1 cellular context compared by ENCODE assay signal in genomic region chr11:64165842-64166635, GRCh38.
TF ChIP-seq lines count a peak whose summit lies in the region.

Gene MACROD1 (minus strand): TSS chr11:64166113. CDS start chr11:64165994, 119 bp downstream.

TF ChIP-seq in HepG2, 621 proteins besides CTCF, POLR2A, EP300 and RAD21 (continued from another document and continues in another):
- TF ChIP-seq REST (IDR thresholded peaks at IDR 0.05; ENCODE audit: borderline replicate concordance in 1 of 2, low read depth in 1 of 2, low read length in 2 of 2) (no peak), U2AF1 (optimal IDR thresholded peaks at IDR 0.05; ENCODE audit: low read depth, low read length) (no peak), NFIB (CRISPR knock-in tag; IDR thresholded peaks at IDR 0.05; ENCODE audit: borderline replicate concordance) (no peak), FOXC1 (CRISPR knock-in tag; IDR thresholded peaks at IDR 0.05; ENCODE audit: borderline replicate concordance) (peak; percentile 77; the same call in 1 of the 2 replicates), ZNF142 (CRISPR knock-in tag; IDR thresholded peaks at IDR 0.05) (peak; percentile 91), TEAD3 (CRISPR knock-in tag; optimal IDR thresholded peaks at IDR 0.05; ENCODE audit: borderline replicate concordance) (no peak), RAD51 (IDR thresholded peaks at IDR 0.05; ENCODE audit: borderline replicate concordance) (no peak), KDM4B (CRISPR knock-in tag; IDR thresholded peaks at IDR 0.05) (no peak; the same call in 1 of the 2 replicates), ZNF878 (CRISPR knock-in tag; IDR thresholded peaks at IDR 0.05) (no peak), THYN1 (CRISPR knock-in tag; IDR thresholded peaks at IDR 0.05; ENCODE audit: borderline replicate concordance, low read depth) (no peak), ZNF629 (CRISPR knock-in tag; conservative IDR thresholded peaks at IDR 0.05) (0 out of 2 replicates have a peak, but pooled peaks have one; percentile 8), ZC3H13 (CRISPR knock-in tag; IDR thresholded peaks at IDR 0.05) (no peak; the same call in 1 of the 2 replicates), ZNF407 (CRISPR knock-in tag; IDR thresholded peaks at IDR 0.05; ENCODE audit: not compliant biosample characterization) (peak; percentile 45), ZNF143 (CRISPR knock-in tag; IDR thresholded peaks at IDR 0.05) (peak; percentile 93), ZNF674 (CRISPR knock-in tag; IDR thresholded peaks at IDR 0.05; ENCODE audit: low read depth) (no peak), ZNF12 (CRISPR knock-in tag; IDR thresholded peaks at IDR 0.05) (no peak), KAT8 (CRISPR knock-in tag; IDR thresholded peaks at IDR 0.05) (peak; percentile 53; the same call in 1 of the 2 replicates), HCFC1 (IDR thresholded peaks at IDR 0.05; ENCODE audit: low read depth, low read length) (peak; percentile 74), ZNF281 (CRISPR knock-in tag; IDR thresholded peaks at IDR 0.05; ENCODE audit: borderline replicate concordance) (peak; percentile 10; the same call in 1 of the 2 replicates), STAT5B (CRISPR knock-in tag; IDR thresholded peaks at IDR 0.05) (no peak), TEF (CRISPR knock-in tag; IDR thresholded peaks at IDR 0.05) (peak; percentile 44; the same call in 1 of the 2 replicates), KDM2A (CRISPR knock-in tag; IDR thresholded peaks at IDR 0.05; ENCODE audit: borderline replicate concordance, low read depth) (peak; percentile 71; the same call in 1 of the 2 replicates), ZNF639 (CRISPR knock-in tag; conservative IDR thresholded peaks at IDR 0.05) (peak; percentile 44; the same call in 1 of the 2 replicates), CHCHD3 (CRISPR knock-in tag; IDR thresholded peaks at IDR 0.05) (0 out of 2 replicates have a peak, but pooled peaks have one; percentile 63), ZNF24 (IDR thresholded peaks at IDR 0.05) (no peak), DR1 (CRISPR knock-in tag; IDR thresholded peaks at IDR 0.05) (peak; percentile 69), MTERF4 (CRISPR knock-in tag; IDR thresholded peaks at IDR 0.05) (peak; percentile 55; the same call in 1 of the 2 replicates), SCMH1 (CRISPR knock-in tag; IDR thresholded peaks at IDR 0.05; ENCODE audit: borderline replicate concordance) (no peak), MAF1 (CRISPR knock-in tag; IDR thresholded peaks at IDR 0.05; ENCODE audit: borderline replicate concordance) (no peak), ZFP36L1 (CRISPR knock-in tag; IDR thresholded peaks at IDR 0.05) (peak; percentile 74; the same call in 1 of the 2 replicates), ERF (CRISPR knock-in tag; IDR thresholded peaks at IDR 0.05) (peak; percentile 47; the same call in 1 of the 2 replicates)
